ENCODE assay signal across 22 cellular contexts in genomic region chr14:51817326-51817725, GRCh38. TPM values are rescaled to one million over a fixed set of nuclear protein-coding genes. Genes with fewer than 3 reads are reported as not detected.
DNase-seq lines count a peak whose midpoint lies in the region; ATAC-seq lines count a peak whose summit lies in the region.
"Had no signal": no experiment of that assay in that cellular context is flagged by ENCODE, and none has a peak within 500 bp of the region (broad histone marks: within the 10 kb centered on the region; RNA-seq: fewer than 3 reads in every experiment).

No MANE protein-coding gene starts in this region.

- no peak overlapping the region for H3K27ac Mint-ChIP-seq in activated CD4-positive, alpha-beta T cell treated with anti-CD3 and anti-CD28 coated beads, Interleukin-2, amount 10 ng/mL, durations not matched to agents 24 days and 14 days
- H3K27ac Mint-ChIP-seq in activated CD4-positive, alpha-beta T cell treated with anti-CD3 and anti-CD28 coated beads for 36 hours = no peak overlapping the region
- H3K27ac Mint-ChIP-seq: CD14-positive monocyte; CD4-positive, alpha-beta memory T cell; CD4-positive, CD25-positive, alpha-beta regulatory T cell had no signal

- peak; percentile 40 for DNase-seq in activated CD4-positive, alpha-beta T cell treated with anti-CD3 and anti-CD28 coated beads, Interleukin-2, amount 10 ng/mL, durations not matched to agents 24 days and 14 days
- no peak for DNase-seq in activated CD4-positive, alpha-beta T cell treated with anti-CD3 and anti-CD28 coated beads for 36 hours
- DNase-seq in Right ventricle myocardium superior = no peak
- DNase-seq in cardiac septum (ENCODE audit: low spot score) = no peak
- DNase-seq in NCI-H748 (lab: John Stamatoyannopoulos, UW; ENCODE audit: unreplicated experiment) = no peak
- DNase-seq: 8988T; ACHN; BE2C; C1 segment of cervical spinal cord; CD4-positive, alpha-beta memory T cell; CD4-positive, CD25-positive, alpha-beta regulatory T cell; CD8-positive, alpha-beta memory T cell; COR-L47; DMS 273 treated with DMSO at 0.1 percent for 48 hours; DMS153; DMS53; DND-41; EL; GDM1 had no signal

- CTCF ChIA-PET in activated CD4-positive, alpha-beta T cell treated with anti-CD3 and anti-CD28 coated beads for 36 hours (lab: Charles Lee) = no interaction called here

- ATAC-seq in activated CD4-positive, alpha-beta T cell treated with anti-CD3 and anti-CD28 coated beads for 36 hours = no peak
- peak; percentile 43 for ATAC-seq in Right ventricle myocardium superior (ENCODE audit: poor library complexity)
- ATAC-seq: GM12878 had no signal

- no peak overlapping the region for H3K4me3 Mint-ChIP-seq in activated CD4-positive, alpha-beta T cell treated with anti-CD3 and anti-CD28 coated beads, Interleukin-2, amount 10 ng/mL, durations not matched to agents 24 days and 14 days
- no peak overlapping the region for H3K4me3 Mint-ChIP-seq in activated CD4-positive, alpha-beta T cell treated with anti-CD3 and anti-CD28 coated beads for 36 hours
- H3K4me3 Mint-ChIP-seq: CD14-positive monocyte; CD4-positive, alpha-beta memory T cell; CD8-positive, alpha-beta memory T cell had no signal

- POLR2A ChIA-PET in activated CD4-positive, alpha-beta T cell treated with anti-CD3 and anti-CD28 coated beads for 36 hours (lab: Charles Lee) = no interaction called here

- H3K9me3 Mint-ChIP-seq in activated CD4-positive, alpha-beta T cell treated with anti-CD3 and anti-CD28 coated beads, Interleukin-2, amount 10 ng/mL, durations not matched to agents 24 days and 14 days = no peaks in the 10 kb centered on the region
- H3K9me3 Mint-ChIP-seq in activated CD4-positive, alpha-beta T cell treated with anti-CD3 and anti-CD28 coated beads for 36 hours (ENCODE audit: low read depth) = no peaks in the 10 kb centered on the region
- H3K9me3 Mint-ChIP-seq: CD4-positive, alpha-beta memory T cell; CD8-positive, alpha-beta memory T cell had no signal

- intact Hi-C loops in activated CD4-positive, alpha-beta T cell treated with anti-CD3 and anti-CD28 coated beads, Interleukin-2, amount 10 ng/mL, durations not matched to agents 24 days and 14 days (cut with micrococcal nuclease) = no loop called here
- intact Hi-C loops in activated CD4-positive, alpha-beta T cell treated with anti-CD3 and anti-CD28 coated beads for 36 hours (cut with DNase I, micrococcal nuclease) = no loop called here
- intact Hi-C loops in Right ventricle myocardium superior (cut with DNase I) (no loop called here), cardiac septum (cut with DNase I) (no loop called here)

- no peaks in the 10 kb centered on the region for H3K4me1 Mint-ChIP-seq in activated CD4-positive, alpha-beta T cell treated with anti-CD3 and anti-CD28 coated beads, Interleukin-2, amount 10 ng/mL, durations not matched to agents 24 days and 14 days
- H3K4me1 Mint-ChIP-seq in activated CD4-positive, alpha-beta T cell treated with anti-CD3 and anti-CD28 coated beads for 36 hours = no peaks in the 10 kb centered on the region
- H3K4me1 Mint-ChIP-seq: CD14-positive monocyte; CD8-positive, alpha-beta memory T cell had no signal

- no peaks in the 10 kb centered on the region for H3K36me3 Mint-ChIP-seq in activated CD4-positive, alpha-beta T cell treated with anti-CD3 and anti-CD28 coated beads, Interleukin-2, amount 10 ng/mL, durations not matched to agents 24 days and 14 days (ENCODE audit: low read depth)
- no peaks in the 10 kb centered on the region for H3K36me3 Mint-ChIP-seq in activated CD4-positive, alpha-beta T cell treated with anti-CD3 and anti-CD28 coated beads for 36 hours (ENCODE audit: low read depth)
- H3K36me3 Mint-ChIP-seq: CD14-positive monocyte; CD4-positive, alpha-beta memory T cell; CD8-positive, alpha-beta memory T cell had no signal

- H3K27me3 Mint-ChIP-seq in activated CD4-positive, alpha-beta T cell treated with anti-CD3 and anti-CD28 coated beads, Interleukin-2, amount 10 ng/mL, durations not matched to agents 24 days and 14 days = peaks cover 25% of the 10 kb centered on the region
- no peaks in the 10 kb centered on the region for H3K27me3 Mint-ChIP-seq in activated CD4-positive, alpha-beta T cell treated with anti-CD3 and anti-CD28 coated beads for 36 hours

RNA-seq across cellular contexts. Expression of gene GNG2, which starts 43.1 kb away (rescaled TPM):
- total RNA-seq in activated CD4-positive, alpha-beta T cell treated with anti-CD3 and anti-CD28 coated beads, Interleukin-2, amount 10 ng/mL, durations not matched to agents 24 days and 14 days = 104 and 105 TPM in 2 replicates
- total RNA-seq in activated CD4-positive, alpha-beta T cell treated with anti-CD3 and anti-CD28 coated beads for 36 hours = 100 to 1,000 TPM; 133 to 136 TPM
- total RNA-seq in Right ventricle myocardium superior (10.3 TPM), cardiac septum (7.0 TPM)
- total RNA-seq: G401 had no signal
